Comparison of ENCODE assay signal across 8 cellular contexts in the genomic region with DNA sequence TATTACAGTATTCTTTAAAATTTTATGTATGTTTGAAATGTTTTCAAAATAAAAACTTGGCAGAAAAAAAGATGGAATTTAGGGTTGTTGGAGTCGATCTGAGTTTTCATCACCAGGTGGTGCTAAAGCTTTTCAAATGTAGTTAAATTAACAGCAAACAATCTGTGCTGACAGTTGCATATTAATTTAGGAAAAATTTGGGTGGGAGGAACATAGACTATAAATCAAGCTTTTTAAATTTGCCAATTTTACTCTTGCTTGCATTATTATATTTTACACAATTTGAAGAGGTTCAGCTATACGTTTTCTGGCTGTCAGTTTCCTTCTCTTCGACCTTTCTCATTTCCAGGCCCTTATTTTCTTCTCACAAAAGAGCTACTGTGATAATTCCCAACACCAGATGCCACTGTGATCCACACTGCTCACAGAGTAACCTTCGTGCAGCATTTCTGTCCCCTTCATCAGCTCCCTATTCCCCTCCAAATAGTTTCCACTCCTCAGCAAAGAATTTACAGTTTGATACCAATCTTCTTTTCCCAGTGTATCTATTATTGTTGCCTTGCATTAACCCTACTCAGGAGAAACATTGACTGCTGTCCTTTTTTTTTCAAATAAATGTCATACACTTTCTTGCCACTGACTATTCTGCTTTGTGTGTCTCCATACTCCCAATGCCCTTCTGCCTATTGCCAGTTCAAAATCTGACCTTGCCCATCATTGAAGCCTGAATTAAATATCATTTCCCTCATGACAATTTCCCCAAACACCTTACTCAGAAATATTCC. TPM values are rescaled to one million over a fixed set of nuclear protein-coding genes. Genes with fewer than 3 reads are reported as not detected.
DNase-seq lines count a peak whose midpoint lies in the region; ATAC-seq, FAIRE-seq and TF ChIP-seq lines count a peak whose summit lies in the region.

No MANE protein-coding gene starts in this region.

- no peak overlapping the region for H3K9ac ChIP-seq in H1 (replicated peaks in 1 of 4; ENCODE audit: extremely low read depth in 1 of 4, low read depth in 3 of 4, low read length in 3 of 4)

- no peak overlapping the region for H3K4ac ChIP-seq in H1 (replicated peaks; ENCODE audit: insufficient read length, low read depth, low read length)

- peaks cover 0 to 3% (median 0%) of the 10 kb centered on the region in 4 experiments; a peak in 1 of 7 replicates for H3K4me1 ChIP-seq in H1 (replicated peaks in 1 of 4; ENCODE audit: control insufficient read depth in 3 of 4, insufficient read depth in 4 of 4, low read length in 3 of 4)

- peak overlapping the region in 1 of 3 experiments; percentile 4 for H3K27ac Mint-ChIP-seq in nephron
- no peak overlapping the region for H3K27ac Mint-ChIP-seq in activated CD4-positive, alpha-beta T cell treated with anti-CD3 and anti-CD28 coated beads, Interleukin-2, amount 10 ng/mL, durations not matched to agents 24 days and 14 days

- no peak overlapping the region for H3K18ac ChIP-seq in H1 (ENCODE audit: extremely low read depth, low read length)

- no peak for TF ChIP-seq POLR2A in H1 (IDR thresholded peaks at IDR 0.05; ENCODE audit: control extremely low read depth in 1 of 2, low read depth in 2 of 2, low read length in 2 of 2)

- no peak overlapping the region for H4K91ac ChIP-seq in H1 (replicated peaks; ENCODE audit: insufficient read length, low read length)

- no peaks in the 10 kb centered on the region for H3K23me2 ChIP-seq in H1 (ENCODE audit: low read depth, low read length)

- 45% methylated on average over 4 of the region's 4 CpGs; no CpG with 5 or more reads in 1 of the 2 experiments for WGBS in H1 (ENCODE audit: extremely low coverage in 1 of 2, insufficient coverage in 1 of 2, insufficient read length in 1 of 2, insufficient replicate concordance in 2 of 2, low coverage in 1 of 2, low lambda C conversion rate in 2 of 2, missing lambda C conversion rate in 1 of 2), 2 experiments

- no peaks in the 10 kb centered on the region for H3K9me3 Mint-ChIP-seq in nephron
- H3K9me3 Mint-ChIP-seq in activated CD4-positive, alpha-beta T cell treated with anti-CD3 and anti-CD28 coated beads, Interleukin-2, amount 10 ng/mL, durations not matched to agents 24 days and 14 days = no peaks in the 10 kb centered on the region

- H3K4me2 ChIP-seq in H1 (ENCODE audit: insufficient read depth in 1 of 2, low read depth in 2 of 2, low read length in 2 of 2) = no peak overlapping the region

- H3K79me1 ChIP-seq in H1 (ENCODE audit: low read depth, low read length) = no peaks in the 10 kb centered on the region

- CTCF ChIA-PET in H1 (lab: Charles Lee; ENCODE audit: partially characterized antibody) = interaction anchor here (0.6 to 1.7 kb wide), 39 partner anchors 9 to 1615 kb away, joined by 3 to 9 read pairs (median 3); no protein-coding TSS in a partner anchor

- no peaks in the 10 kb centered on the region for H3K9me3 ChIP-seq in H1 (ENCODE audit: insufficient read depth in 2 of 2, low read depth in 1 of 2, low read length in 1 of 2)

- H3K4me1 Mint-ChIP-seq in nephron = no peaks in the 10 kb centered on the region
- no peaks in the 10 kb centered on the region for H3K4me1 Mint-ChIP-seq in activated CD4-positive, alpha-beta T cell treated with anti-CD3 and anti-CD28 coated beads, Interleukin-2, amount 10 ng/mL, durations not matched to agents 24 days and 14 days

- H4K8ac ChIP-seq in H1 (ENCODE audit: extremely low read depth, insufficient read depth, low read length) = no peak overlapping the region

- no peaks in the 10 kb centered on the region for H3K27me3 ChIP-seq in H1 (replicated peaks in 1 of 4; ENCODE audit: control insufficient read depth in 3 of 4, extremely low read depth in 1 of 4, insufficient read depth in 3 of 4, low read length in 3 of 4)

- peak; percentile 39 for DNase-seq in AG08396 (ENCODE audit: low spot score)
- DNase-seq in GM13977 (ENCODE audit: low spot score) = no peak
- DNase-seq in NCI-H82 treated with DMSO at 0.1 percent for 48 hours (lab: John Stamatoyannopoulos, UW; ENCODE audit: unreplicated experiment) = peak; percentile 34
- no peak for DNase-seq in H1 (ENCODE audit: low read depth in 1 of 2, low spot score in 2 of 2)
- DNase-seq in activated CD4-positive, alpha-beta T cell treated with anti-CD3 and anti-CD28 coated beads, Interleukin-2, amount 10 ng/mL, durations not matched to agents 24 days and 14 days = no peak

- H3K27ac ChIP-seq in H1 (ENCODE audit: low read depth, low read length) = no peak overlapping the region

- no peaks in the 10 kb centered on the region for H3K36me3 Mint-ChIP-seq in nephron (ENCODE audit: low read depth)
- H3K36me3 Mint-ChIP-seq in activated CD4-positive, alpha-beta T cell treated with anti-CD3 and anti-CD28 coated beads, Interleukin-2, amount 10 ng/mL, durations not matched to agents 24 days and 14 days (ENCODE audit: low read depth) = no peaks in the 10 kb centered on the region

- no peak for ATAC-seq in GM18858 (IDR thresholded peaks at IDR 0.05; ENCODE audit: unreplicated experiment)
- ATAC-seq in GM21423 (IDR thresholded peaks at IDR 0.05; ENCODE audit: unreplicated experiment) = no peak

- H2BK15ac ChIP-seq in H1 (ENCODE audit: low read length) = no peak overlapping the region

- H3K56ac ChIP-seq in H1 (replicated peaks; ENCODE audit: insufficient read length, low read depth, low read length) = no peak overlapping the region

- no peaks in the 10 kb centered on the region for H3K36me3 ChIP-seq in H1 (ENCODE audit: control insufficient read depth in 2 of 4, insufficient read depth in 4 of 4, low read length in 3 of 4)

- no peaks in the 10 kb centered on the region for H3K79me2 ChIP-seq in H1 (ENCODE audit: control insufficient read depth in 1 of 2, insufficient read depth in 2 of 2, low read length in 2 of 2)

- H3K4me3 ChIP-seq in H1 (ENCODE audit: extremely low read depth in 1 of 4, insufficient read depth in 2 of 4, low read depth in 3 of 4, low read length in 4 of 4) = no peak overlapping the region

- H2BK5ac ChIP-seq in H1 (ENCODE audit: low read depth, low read length) = no peak overlapping the region

- peak; percentile 43 for TF ChIP-seq CTCF in GM13977 (IDR thresholded peaks at IDR 0.05; ENCODE audit: extremely low read depth, insufficient read depth, missing control alignments)
- peak in 2 of 3 experiments; percentile 32 to 46; a peak in 2 of 4 replicates for TF ChIP-seq CTCF in H1 (IDR thresholded peaks at IDR 0.05; ENCODE audit: control extremely low read depth in 1 of 3, insufficient read depth in 1 of 3, low read depth in 1 of 3, low read length in 3 of 3)
- peak; percentile 72 to 90 (median 85) for TF ChIP-seq CTCF in nephron (IDR thresholded peaks at IDR 0.05; ENCODE audit: unreplicated experiment in 3 of 3)

- H2BK120ac ChIP-seq in H1 (replicated peaks; ENCODE audit: low read depth, low read length) = no peak overlapping the region

- H3K14ac ChIP-seq in H1 (ENCODE audit: insufficient read length) = no peak overlapping the region

- no peaks in the 10 kb centered on the region for H4K20me1 ChIP-seq in H1 (replicated peaks in 1 of 2; ENCODE audit: control insufficient read depth in 1 of 2, insufficient read depth in 2 of 2, low read length in 2 of 2)

- intact Hi-C loops in activated CD4-positive, alpha-beta T cell treated with anti-CD3 and anti-CD28 coated beads, Interleukin-2, amount 10 ng/mL, durations not matched to agents 24 days and 14 days (cut with micrococcal nuclease) = loop anchor here (1.0 kb wide), 2 partner anchors 604 to 810 kb away; no protein-coding TSS in a partner anchor

- no peak overlapping the region for H4K5ac ChIP-seq in H1 (ENCODE audit: insufficient read length, low read depth, low read length)

- TF ChIP-seq EP300 in H1 (IDR thresholded peaks at IDR 0.05; ENCODE audit: borderline replicate concordance in 1 of 2, low read depth in 2 of 2, low read length in 2 of 2) = no peak

- no peak overlapping the region for H3K4me3 Mint-ChIP-seq in nephron
- no peak overlapping the region for H3K4me3 Mint-ChIP-seq in activated CD4-positive, alpha-beta T cell treated with anti-CD3 and anti-CD28 coated beads, Interleukin-2, amount 10 ng/mL, durations not matched to agents 24 days and 14 days

- no peaks in the 10 kb centered on the region for H3K27me3 Mint-ChIP-seq in nephron (ENCODE audit: low read depth)
- peaks cover 30% of the 10 kb centered on the region for H3K27me3 Mint-ChIP-seq in activated CD4-positive, alpha-beta T cell treated with anti-CD3 and anti-CD28 coated beads, Interleukin-2, amount 10 ng/mL, durations not matched to agents 24 days and 14 days

- FAIRE-seq in H1 (lab: Jason Lieb, UNC) = peak; percentile 81

- POLR2A ChIA-PET in H1 (lab: Charles Lee; ENCODE audit: partially characterized antibody) = interaction anchor here (0.7 kb wide), 1 partner anchor 497 kb away, joined by 3 read pairs; no protein-coding TSS in a partner anchor

- no peak overlapping the region for H2AFZ ChIP-seq in H1 (ENCODE audit: low read length)

- in situ Hi-C loops in GM13977 (cut with MboI; ENCODE audit: low pct_unique_long_range_greater_than_20kb, low sequenced_read_pairs, unreplicated experiment) = no loop called here

- no peak overlapping the region for H3K23ac ChIP-seq in H1 (ENCODE audit: insufficient read length)

- H2BK12ac ChIP-seq in H1 (ENCODE audit: low read depth, low read length) = no peak overlapping the region

- no peak overlapping the region for H2BK20ac ChIP-seq in H1 (ENCODE audit: low read length)

- H2AK5ac ChIP-seq in H1 (ENCODE audit: low read depth, low read length) = no peak overlapping the region

- peak; percentile 71 to 77 for TF ChIP-seq RAD21 in H1 (IDR thresholded peaks at IDR 0.05 in 1 of 2, conservative IDR thresholded peaks at IDR 0.05 in 1 of 2; ENCODE audit: low read depth in 2 of 2, low read length in 2 of 2)

TF ChIP-seq in H1, 55 proteins besides CTCF, POLR2A, EP300 and RAD21:
- no peak for TF ChIP-seq TAF1 (IDR thresholded peaks at IDR 0.05; ENCODE audit: low read depth, low read length)
- no peak for TF ChIP-seq CHD1 (IDR thresholded peaks at IDR 0.05; ENCODE audit: low read depth, low read length)
- TF ChIP-seq SIX5 (IDR thresholded peaks at IDR 0.05; ENCODE audit: low read depth, low read length) = no peak
- no peak for TF ChIP-seq EZH2 (IDR thresholded peaks at IDR 0.05; ENCODE audit: low read depth, low read length, severe bottlenecking)

RNA-seq across cellular contexts. Expression of a gene that starts 53.4 kb away (rescaled TPM):
- 13.8 and 15.0 TPM in 2 replicates for total RNA-seq in H1 (2021; fragmentation: NEBNext Ultra II Directional; extraction: Animal tissue kit (Norgen Biotek cat#: 25700))
- polyA plus RNA-seq in H1 (2011; rRNA removed) = 1.5 and 1.6 TPM in 2 replicates
- polyA plus RNA-seq in H1 (2011; cell fraction: cytosol; rRNA removed) = 2.1 TPM
- polyA plus RNA-seq in H1 (2011; cell fraction: nucleus; rRNA removed) = 1.1 TPM
- polyA plus RNA-seq in H1 (2012, experiment 1 of 2) = 5.2 to 10.6 TPM (median 8.2 TPM) in 4 replicates
- 0.50 TPM for polyA plus RNA-seq in H1 (2012, experiment 2 of 2)
- 7.1 TPM for polyA plus RNA-seq in H1 (2013, experiment 1 of 2)
- 6.4 TPM for polyA plus RNA-seq in H1 (2013, experiment 2 of 2)
- 7.4 and 10.3 TPM in 2 replicates for polyA minus RNA-seq in H1 (2011; rRNA and poly(A)+ RNA removed)
- 1.3 TPM for polyA minus RNA-seq in H1 (2011; cell fraction: cytosol; rRNA and poly(A)+ RNA removed)
- polyA minus RNA-seq in H1 (2011; cell fraction: nucleus; rRNA and poly(A)+ RNA removed) = 4.3 TPM
- 8.7 and 9.7 TPM in 2 replicates for total RNA-seq in activated CD4-positive, alpha-beta T cell treated with anti-CD3 and anti-CD28 coated beads, Interleukin-2, amount 10 ng/mL, durations not matched to agents 24 days and 14 days

Comparison
In these comparisons a context has a peak if more than half of its experiments do, and no peak if none do; other contexts are left out.
1. DNase-seq: peak in AG08396 (single experiment) and NCI-H82 treated with DMSO at 0.1 percent for 48 hours (single experiment); none in GM13977 (single experiment), H1 (0 of 2) and activated CD4-positive, alpha-beta T cell treated with anti-CD3 and anti-CD28 coated beads, Interleukin-2, amount 10 ng/mL, durations not matched to agents 24 days and 14 days (single experiment).
2. Peak in every context shown above with its lines, with median percentiles within 50 percentile points of each other: CTCF ChIP-seq.